In the genomic region with DNA sequence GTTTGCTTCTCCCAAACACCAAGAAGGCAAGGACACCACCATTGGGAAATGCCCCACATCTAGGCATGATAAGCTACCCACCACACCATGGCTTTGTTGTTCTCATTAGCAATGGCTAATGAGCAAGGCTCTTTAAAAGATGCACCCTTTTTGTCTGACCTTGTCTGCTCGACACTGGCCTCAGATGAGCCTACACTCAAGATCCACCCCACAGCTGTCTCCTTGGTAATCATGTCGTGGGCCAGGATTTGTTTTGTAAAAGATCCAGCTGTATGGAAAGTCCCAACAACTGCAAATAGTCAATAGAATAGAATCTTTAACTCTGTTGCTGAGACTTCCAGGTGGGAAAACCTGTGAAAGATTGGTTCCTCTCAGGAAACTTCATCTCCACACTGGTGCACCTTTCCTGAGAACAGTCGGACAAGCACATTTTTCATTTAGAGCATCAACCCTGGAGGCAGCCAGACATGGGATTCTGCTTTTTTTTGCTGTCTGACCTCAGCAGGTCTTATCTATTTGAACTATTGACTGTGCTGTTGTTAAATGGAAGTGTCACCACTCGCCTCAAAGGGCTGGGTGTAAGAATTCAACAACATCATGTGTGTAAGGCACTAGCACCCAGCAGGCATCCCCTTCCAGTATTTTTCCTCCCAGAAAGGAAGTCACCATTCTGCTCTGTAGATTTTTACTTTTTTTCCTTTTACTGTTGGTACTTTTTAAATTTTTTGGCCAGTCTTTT, we compare ENCODE assay signal across 20 cellular contexts.
"Had no signal": no experiment of that assay in that cellular context is flagged by ENCODE, and none has a peak within 500 bp of the region (broad histone marks: within the 10 kb centered on the region; RNA-seq: fewer than 3 reads in every experiment).

No MANE protein-coding gene starts in this region.

- H3K27ac ChIP-seq: ascending aorta, breast epithelium, neutrophil, ovary, prostate gland, transverse colon, VCaP had no signal

- H3K36me3 ChIP-seq: ascending aorta, breast epithelium, esophagus muscularis mucosa, neutrophil, ovary, prostate gland, transverse colon had no signal

- ATAC-seq: activated CD4-positive, CD25-positive, alpha-beta regulatory T cell treated with anti-CD3 and anti-CD28 coated beads, Interleukin-2, amount 50 U/mL, for 24 hours; activated CD8-positive, alpha-beta memory T cell treated with anti-CD3 and anti-CD28 coated beads, Interleukin-2, amount 10 ng/mL, durations not matched to agents 7 days and 5 days; activated naive CD4-positive, alpha-beta T cell treated with anti-CD3 and anti-CD28 coated beads, Interleukin-2, amount 50 U/mL, for 72 hours had no signal

- H3K9me3 ChIP-seq: ascending aorta, breast epithelium, esophagus muscularis mucosa, neutrophil, ovary, prostate gland, transverse colon had no signal

- H3K4me1 ChIP-seq: ascending aorta, breast epithelium, esophagus muscularis mucosa, prostate gland, transverse colon had no signal

- H3K27me3 ChIP-seq: ascending aorta, breast epithelium, esophagus muscularis mucosa, neutrophil, ovary, transverse colon had no signal

- H3K4me3 ChIP-seq: ascending aorta, breast epithelium, coronary artery, esophagus muscularis mucosa, ovary, prostate gland, transverse colon had no signal

- DNase-seq: activated CD4-positive, alpha-beta memory T cell treated with anti-CD3 and anti-CD28 coated beads, Interleukin-2, amount 10 ng/mL, durations not matched to agents 7 days and 5 days; activated CD4-positive, alpha-beta T cell treated with anti-CD3 and anti-CD28 coated beads, Interleukin-2, amount 10 ng/mL, durations not matched to agents 24 days and 14 days; activated CD8-positive, alpha-beta memory T cell treated with anti-CD3 and anti-CD28 coated beads, Interleukin-2, amount 10 ng/mL, durations not matched to agents 7 days and 5 days; activated T-cell treated with anti-CD3 and anti-CD28 coated beads for 4 hours; glutamatergic neuron; hypothalamus; mesenchymal stem cell; ovary; stimulated activated CD4-positive, alpha-beta T cell treated with anti-CD3 and anti-CD28 coated beads, Interleukin-12 subunit alpha, Interleukin-12 subunit beta, amount 100 ng/mL, for 4 hours; stimulated activated CD4-positive, alpha-beta T cell treated with anti-CD3 and anti-CD28 coated beads, Interleukin-4, amount 100 ng/mL, for 4 hours; transverse colon had no signal
